ENCODE assay signal across 8 cellular contexts in the genomic region with DNA sequence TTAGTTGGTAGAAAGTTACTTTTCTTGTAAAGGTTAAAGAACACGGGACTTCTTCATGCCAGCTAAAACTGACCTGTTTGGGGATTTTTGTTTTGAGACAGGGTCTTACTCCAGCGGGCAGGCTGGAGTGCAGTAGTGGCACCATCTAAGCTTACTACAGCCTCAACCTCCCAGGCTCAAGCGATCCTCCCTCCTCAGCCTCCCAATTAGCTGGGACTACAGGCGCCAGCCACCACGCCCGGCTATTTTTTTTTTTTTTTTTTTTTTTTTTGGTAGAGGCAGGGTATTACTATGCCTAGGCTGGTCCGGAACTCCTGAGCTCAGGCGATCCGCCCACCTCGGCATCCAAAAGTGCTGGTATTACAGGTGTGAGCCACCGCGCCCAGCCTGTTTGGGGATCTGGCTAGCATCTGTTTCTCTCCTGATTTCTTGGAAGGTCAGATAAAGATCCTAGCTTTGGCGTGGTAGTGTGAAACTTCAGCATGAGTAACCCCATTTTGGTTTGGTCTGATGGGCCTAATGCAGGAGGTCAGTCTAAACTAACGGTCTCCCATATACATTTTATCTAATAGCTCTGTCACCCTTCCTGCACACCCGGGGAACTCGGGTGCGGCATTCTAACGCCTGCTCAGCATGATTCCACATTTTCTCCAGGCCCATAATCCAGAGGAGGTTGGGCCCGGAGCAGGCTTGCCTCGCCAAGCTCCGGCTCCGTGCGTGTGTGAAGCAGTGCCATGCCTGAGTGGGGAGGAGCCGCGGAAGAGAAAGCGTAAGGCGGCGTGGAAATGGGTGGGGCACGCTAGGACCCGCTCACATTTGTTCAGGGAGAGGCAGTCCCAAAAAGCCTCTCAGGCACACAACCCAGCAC. TPM values are rescaled to one million over a fixed set of nuclear protein-coding genes. Genes with fewer than 3 reads are reported as not detected.
DNase-seq lines count a peak whose midpoint lies in the region; ATAC-seq, FAIRE-seq and TF ChIP-seq lines count a peak whose summit lies in the region.

No MANE protein-coding gene starts in this region.

- in situ Hi-C loops in HepG2 (cut with HindIII; ENCODE audit: extremely low pct_ligation_motif_present, low pct_unique_long_range_greater_than_20kb): no loop called here

- CTCF ChIA-PET in HepG2 (lab: Yijun Ruan, JAX; ENCODE audit: low intra/inter-chr PET ratio, low total read pairs): no interaction called here

- TF ChIP-seq CTCF in choroid plexus epithelial cell (conservative IDR thresholded peaks at IDR 0.05; ENCODE audit: low read depth, low read length): no peak
- TF ChIP-seq CTCF in HepG2 (CRISPR knock-in tag; IDR thresholded peaks at IDR 0.05): no peak

- H3K4me1 ChIP-seq in HepG2 (ENCODE audit: insufficient read depth, low read length): peaks cover 62% of the 10 kb centered on the region

- peaks cover 0 to 20% of the 10 kb centered on the region in 2 experiments; a peak in 4 of 5 replicates for H3K36me3 ChIP-seq in HepG2 (replicated peaks in 1 of 2; ENCODE audit: control insufficient read depth in 1 of 2, insufficient read depth in 2 of 2, low read length in 2 of 2)

- ATAC-seq in HG02571 (IDR thresholded peaks at IDR 0.05; ENCODE audit: unreplicated experiment) (peak; percentile 68), HepG2 (peak; percentile 50)

- H3K4me3 ChIP-seq in choroid plexus epithelial cell (ENCODE audit: low read depth, low read length): peak overlapping the region; percentile 93
- peak overlapping the region; percentile 80 to 91 (median 90) for H3K4me3 ChIP-seq in HepG2 (replicated peaks in 1 of 3; ENCODE audit: insufficient read depth in 1 of 3, low read depth in 2 of 3, low read length in 3 of 3)

- H3K27me3 ChIP-seq in HepG2 (ENCODE audit: control insufficient read depth in 1 of 2, insufficient read depth in 2 of 2, low read length in 2 of 2): no peaks in the 10 kb centered on the region; a peak in 1 of 5 replicates

- no peak for FAIRE-seq in HepG2 (lab: Jason Lieb, UNC)

- WGBS in HepG2 (ENCODE audit: low lambda C conversion rate): 58% methylated on average over 25 of the region's 30 CpGs

- H4K20me1 ChIP-seq in HepG2 (ENCODE audit: insufficient read depth, low read length): peaks cover 8% of the 10 kb centered on the region

- intact Hi-C loops in HepG2 (cut with micrococcal nuclease; ENCODE audit: unreplicated experiment): loop anchor here (2.0 kb wide), 1 partner anchor 15 kb away; no protein-coding TSS in a partner anchor

- TF ChIP-seq EP300 in HepG2 (IDR thresholded peaks at IDR 0.05; ENCODE audit: low read depth in 2 of 2, low read length in 2 of 2) (no peak), HepG2 (CRISPR knock-in tag; IDR thresholded peaks at IDR 0.05; ENCODE audit: borderline replicate concordance) (no peak)

- BruUV-seq in HepG2 (replicated peaks; lab: Mats Ljungman, UMichigan): TSS peak; percentile 94

- DNase-seq in DMS79 treated with DMSO at 0.1 percent for 48 hours (lab: John Stamatoyannopoulos, UW): peak; percentile 11
- no peak for DNase-seq in DMS79 (lab: John Stamatoyannopoulos, UW)
- DNase-seq in NCI-H1048 (lab: John Stamatoyannopoulos, UW): peak; percentile 15
- peak; percentile 75 for DNase-seq in activated CD4-positive, CD25-positive, alpha-beta regulatory T cell treated with anti-CD3 and anti-CD28 coated beads, Interleukin-2, amount 50 U/mL, for 72 hours
- peak; percentile 78 for DNase-seq in choroid plexus epithelial cell (ENCODE audit: low read depth)
- no peak for DNase-seq in HepG2 (ENCODE audit: low spot score)
- DNase-seq in stimulated activated CD4-positive, alpha-beta T cell treated with anti-CD3 and anti-CD28 coated beads, Interleukin-4, amount 100 ng/mL, for 24 hours: peak; percentile 80

- no peak overlapping the region for H2AFZ ChIP-seq in HepG2 (ENCODE audit: low read length)

- H3K79me2 ChIP-seq in HepG2 (ENCODE audit: insufficient read depth, low read length): peaks cover 36% of the 10 kb centered on the region

- H3K27ac ChIP-seq in HepG2 (ENCODE audit: extremely low read length, insufficient read depth, low read length): peak overlapping the region; percentile 91

- no peak for TF ChIP-seq POLR2A in HepG2 (IDR thresholded peaks at IDR 0.05; ENCODE audit: insufficient read depth in 1 of 2, low read depth in 2 of 2, low read length in 2 of 2)

- no peak for TF ChIP-seq RAD21 in HepG2 (CRISPR knock-in tag; IDR thresholded peaks at IDR 0.05)

- POLR2A ChIA-PET in HepG2 (lab: Yijun Ruan, JAX): interaction anchor here (0.6 to 4.8 kb wide), 13 partner anchors 9 to 932 kb away, joined by 3 to 55 read pairs (median 8); a partner anchor contains a TSS

- no peaks in the 10 kb centered on the region for H3K9me3 ChIP-seq in HepG2 (ENCODE audit: low read length)

- peak overlapping the region; percentile 88 for H3K4me2 ChIP-seq in HepG2 (ENCODE audit: low read depth, low read length)

- H3K9ac ChIP-seq in HepG2 (ENCODE audit: insufficient read depth, low read depth, low read length): peak overlapping the region; percentile 96

TF ChIP-seq in HepG2, 621 proteins besides CTCF, POLR2A, EP300 and RAD21 (continues in another document):
- TF ChIP-seq RBM22 (optimal IDR thresholded peaks at IDR 0.05; ENCODE audit: low read length) (peak; percentile 79), ZNF143 (CRISPR knock-in tag; IDR thresholded peaks at IDR 0.05) (no peak)
- TF ChIP-seq, protein P1, sequence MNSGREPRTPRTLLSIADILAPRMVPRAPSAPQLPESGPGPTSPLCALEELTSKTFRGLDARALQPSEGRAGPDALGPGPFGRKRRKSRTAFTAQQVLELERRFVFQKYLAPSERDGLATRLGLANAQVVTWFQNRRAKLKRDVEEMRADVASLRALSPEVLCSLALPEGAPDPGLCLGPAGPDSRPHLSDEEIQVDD (CRISPR knock-in tag; IDR thresholded peaks at IDR 0.05; ENCODE audit: borderline replicate concordance): no peak

RNA-seq across cellular contexts. Expression of a gene that starts 1.0 kb away (rescaled TPM):
- total RNA-seq in HepG2 (2016; rRNA removed; fragmentation: Illumina TruSeq; extraction: Trizol): 222 and 289 TPM in 2 replicates
- 104 and 114 TPM in 2 replicates for total RNA-seq in HepG2 (2016; cell fraction: cytosol; rRNA removed; fragmentation: Illumina TruSeq; extraction: Trizol; ENCODE audit: low read depth)
- 211 and 292 TPM in 2 replicates for total RNA-seq in HepG2 (2016; cell fraction: insoluble cytoplasmic fraction; rRNA removed; fragmentation: Illumina TruSeq; extraction: Trizol)
- total RNA-seq in HepG2 (2016; cell fraction: membrane; rRNA removed; fragmentation: Illumina TruSeq; extraction: Trizol): 204 and 207 TPM in 2 replicates
- total RNA-seq in HepG2 (2016; cell fraction: nucleus; rRNA removed; fragmentation: Illumina TruSeq; extraction: Trizol): 115 and 129 TPM in 2 replicates
- polyA plus RNA-seq in HepG2 (2011; rRNA removed): 51.4 and 67.9 TPM in 2 replicates
- polyA plus RNA-seq in HepG2 (2011; cell fraction: cytosol; rRNA removed): 57.5 and 78.7 TPM in 2 replicates
- 39.7 and 47.6 TPM in 2 replicates for polyA plus RNA-seq in HepG2 (2011; cell fraction: nucleus; rRNA removed)
- 254 and 278 TPM in 2 replicates for polyA plus RNA-seq in HepG2 (2012)
- polyA plus RNA-seq in HepG2 (2016; cell fraction: cytosol; fragmentation: Illumina TruSeq; extraction: Trizol; ENCODE audit: low read depth): 130 and 148 TPM in 2 replicates
- polyA plus RNA-seq in HepG2 (2016; cell fraction: insoluble cytoplasmic fraction; fragmentation: Illumina TruSeq; extraction: Trizol; ENCODE audit: low read depth): 312 and 323 TPM in 2 replicates
- polyA plus RNA-seq in HepG2 (2016; cell fraction: membrane; fragmentation: Illumina TruSeq; extraction: Trizol; ENCODE audit: low read depth): 182 and 196 TPM in 2 replicates
- polyA plus RNA-seq in HepG2 (2016; cell fraction: nucleus; fragmentation: Illumina TruSeq; extraction: Trizol; ENCODE audit: insufficient read depth, low read depth): 145 and 163 TPM in 2 replicates
- polyA minus RNA-seq in HepG2 (2011; rRNA and poly(A)+ RNA removed; ENCODE audit: low replicate concordance): 45.3 and 49.0 TPM in 2 replicates
- polyA minus RNA-seq in HepG2 (2011; cell fraction: cytosol; rRNA and poly(A)+ RNA removed): 83.7 and 98.7 TPM in 2 replicates
- 59.0 and 61.9 TPM in 2 replicates for polyA minus RNA-seq in HepG2 (2011; cell fraction: nucleus; rRNA and poly(A)+ RNA removed)

RNA-seq across cellular contexts. Expression of a gene that starts 26.2 kb away (rescaled TPM):
- total RNA-seq in HepG2 (2016; rRNA removed; fragmentation: Illumina TruSeq; extraction: Trizol): 9.8 and 18.4 TPM in 2 replicates
- total RNA-seq in HepG2 (2016; cell fraction: cytosol; rRNA removed; fragmentation: Illumina TruSeq; extraction: Trizol; ENCODE audit: low read depth): 12.2 and 16.1 TPM in 2 replicates
- total RNA-seq in HepG2 (2016; cell fraction: insoluble cytoplasmic fraction; rRNA removed; fragmentation: Illumina TruSeq; extraction: Trizol): 10.6 and 19.5 TPM in 2 replicates
- 12.0 and 14.7 TPM in 2 replicates for total RNA-seq in HepG2 (2016; cell fraction: membrane; rRNA removed; fragmentation: Illumina TruSeq; extraction: Trizol)
- 14.6 and 16.0 TPM in 2 replicates for total RNA-seq in HepG2 (2016; cell fraction: nucleus; rRNA removed; fragmentation: Illumina TruSeq; extraction: Trizol)
- 11.8 and 12.6 TPM in 2 replicates for polyA plus RNA-seq in HepG2 (2011; rRNA removed)
- 6.8 and 16.3 TPM in 2 replicates for polyA plus RNA-seq in HepG2 (2011; cell fraction: cytosol; rRNA removed)
- polyA plus RNA-seq in HepG2 (2011; cell fraction: nucleus; rRNA removed): 56.9 and 70.5 TPM in 2 replicates
- polyA plus RNA-seq in HepG2 (2012): 8.1 and 13.6 TPM in 2 replicates
- 10.0 and 12.3 TPM in 2 replicates for polyA plus RNA-seq in HepG2 (2016; cell fraction: cytosol; fragmentation: Illumina TruSeq; extraction: Trizol; ENCODE audit: low read depth)
- 8.1 and 10.1 TPM in 2 replicates for polyA plus RNA-seq in HepG2 (2016; cell fraction: insoluble cytoplasmic fraction; fragmentation: Illumina TruSeq; extraction: Trizol; ENCODE audit: low read depth)
- 9.1 and 10.0 TPM in 2 replicates for polyA plus RNA-seq in HepG2 (2016; cell fraction: membrane; fragmentation: Illumina TruSeq; extraction: Trizol; ENCODE audit: low read depth)
- polyA plus RNA-seq in HepG2 (2016; cell fraction: nucleus; fragmentation: Illumina TruSeq; extraction: Trizol; ENCODE audit: insufficient read depth, low read depth): 30.4 and 30.9 TPM in 2 replicates
- polyA minus RNA-seq in HepG2 (2011; rRNA and poly(A)+ RNA removed; ENCODE audit: low replicate concordance): 5.5 and 7.7 TPM in 2 replicates
- 3.2 and 9.5 TPM in 2 replicates for polyA minus RNA-seq in HepG2 (2011; cell fraction: cytosol; rRNA and poly(A)+ RNA removed)
- polyA minus RNA-seq in HepG2 (2011; cell fraction: nucleus; rRNA and poly(A)+ RNA removed): 3.4 and 4.1 TPM in 2 replicates

Comparison
In these comparisons a context has a peak if more than half of its experiments do, and no peak if none do; other contexts are left out.
1. DNase-seq: peak in DMS79 treated with DMSO at 0.1 percent for 48 hours (single experiment), NCI-H1048 (single experiment), activated CD4-positive, CD25-positive, alpha-beta regulatory T cell treated with anti-CD3 and anti-CD28 coated beads, Interleukin-2, amount 50 U/mL, for 72 hours (single experiment), choroid plexus epithelial cell (single experiment) and stimulated activated CD4-positive, alpha-beta T cell treated with anti-CD3 and anti-CD28 coated beads, Interleukin-4, amount 100 ng/mL, for 24 hours (single experiment); none in DMS79 (single experiment) and HepG2 (single experiment).